Comparison of ENCODE assay signal across 17 cellular contexts in the genomic region with DNA sequence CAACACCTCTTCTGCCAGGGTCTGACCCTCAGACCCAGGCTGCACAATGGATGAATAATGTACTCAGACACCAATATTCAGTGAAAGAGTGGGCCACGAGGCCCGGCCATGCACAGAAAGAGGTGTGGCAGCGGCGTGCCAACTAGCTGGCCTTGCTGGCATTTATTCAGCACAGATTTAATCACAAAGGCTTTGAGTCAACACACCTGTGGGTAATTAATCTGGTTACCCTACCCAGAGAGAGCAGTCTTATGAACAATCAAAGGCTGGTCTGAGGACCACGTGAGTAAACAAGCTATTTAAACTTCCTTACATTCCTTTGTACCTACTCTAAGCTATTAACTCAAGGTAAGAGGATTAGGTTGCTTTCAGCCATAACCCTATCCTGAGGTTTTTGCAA.
"Had no signal": no experiment of that assay in that cellular context is flagged by ENCODE, and none has a peak within 500 bp of the region (broad histone marks: within the 10 kb centered on the region; RNA-seq: fewer than 3 reads in every experiment).

No MANE protein-coding gene starts in this region.

- H3K36me3 ChIP-seq: colonic mucosa, right atrium auricular region, thyroid gland, vagina had no signal

- H3K27ac Mint-ChIP-seq: activated CD4-positive, alpha-beta T cell treated with anti-CD3 and anti-CD28 coated beads, Interleukin-2, amount 10 ng/mL, durations not matched to agents 24 days and 14 days; activated naive CD8-positive, alpha-beta T cell; immature natural killer cell; natural killer cell treated with Interleukin-12 subunit alpha and Interleukin-12 subunit beta and Interleukin-15 and Interleukin-18, amount 100 ng/mL, for 72 hours; stimulated activated naive B cell treated with anti-CD40 and anti-IgM and Interleukin-4, amounts not matched to agents 10 μg/mL and 1 μg/mL and 100 μg/mL, for 72 hours had no signal

- H3K27me3 ChIP-seq: colonic mucosa, right atrium auricular region, thyroid gland, vagina had no signal

- H3K4me1 Mint-ChIP-seq: activated CD4-positive, alpha-beta T cell treated with anti-CD3 and anti-CD28 coated beads, Interleukin-2, amount 10 ng/mL, durations not matched to agents 24 days and 14 days; immature natural killer cell; stimulated activated naive B cell treated with anti-CD40 and anti-IgM and Interleukin-4, amounts not matched to agents 10 μg/mL and 1 μg/mL and 100 μg/mL, for 72 hours had no signal

- H3K4me3 Mint-ChIP-seq: activated CD4-positive, alpha-beta T cell treated with anti-CD3 and anti-CD28 coated beads, Interleukin-2, amount 10 ng/mL, durations not matched to agents 24 days and 14 days; activated naive CD8-positive, alpha-beta T cell; immature natural killer cell; natural killer cell treated with Interleukin-12 subunit alpha and Interleukin-12 subunit beta and Interleukin-15 and Interleukin-18, amount 100 ng/mL, for 72 hours; stimulated activated naive B cell treated with anti-CD40 and anti-IgM and Interleukin-4, amounts not matched to agents 10 μg/mL and 1 μg/mL and 100 μg/mL, for 72 hours had no signal

- H3K27ac ChIP-seq: colonic mucosa, right atrium auricular region, skin epidermis, thyroid gland, vagina had no signal

- DNase-seq: activated CD4-positive, alpha-beta T cell treated with anti-CD3 and anti-CD28 coated beads, Interleukin-2, amount 10 ng/mL, durations not matched to agents 24 days and 14 days; activated CD4-positive, CD25-positive, alpha-beta regulatory T cell; activated gamma-delta T cell treated with Interleukin-2 at 50 U/mL for 16 hours; amniotic stem cell; central memory CD4-positive, alpha-beta T cell; colonic mucosa; foreskin fibroblast; immature natural killer cell; stimulated activated CD4-positive, alpha-beta T cell treated with anti-CD3 and anti-CD28 coated beads, Interleukin-15, amount 100 ng/mL, for 24 hours; stimulated activated CD4-positive, alpha-beta T cell treated with anti-CD3 and anti-CD28 coated beads, Interleukin-4, amount 100 ng/mL, for 1 hour; stimulated activated naive B cell treated with anti-CD40 and anti-IgM and Interleukin-4, amounts not matched to agents 10 μg/mL and 1 μg/mL and 100 μg/mL, for 72 hours; thyroid gland had no signal

- H3K36me3 Mint-ChIP-seq: activated naive CD8-positive, alpha-beta T cell; stimulated activated naive B cell treated with anti-CD40 and anti-IgM and Interleukin-4, amounts not matched to agents 10 μg/mL and 1 μg/mL and 100 μg/mL, for 72 hours had no signal

- H3K9me3 ChIP-seq: colonic mucosa, right atrium auricular region, thyroid gland had no signal

- H3K4me1 ChIP-seq: colonic mucosa, right atrium auricular region, thyroid gland, vagina had no signal

- H3K4me3 ChIP-seq: colonic mucosa, right atrium auricular region, skin epidermis, thyroid gland, vagina had no signal

- ATAC-seq: natural killer cell treated with Interleukin-12 subunit alpha and Interleukin-12 subunit beta and Interleukin-15 and Interleukin-18, amount 100 ng/mL, for 72 hours; stimulated activated naive B cell treated with anti-CD40 and anti-IgM and Interleukin-4, amounts not matched to agents 10 μg/mL and 1 μg/mL and 100 μg/mL, for 72 hours had no signal

- H3K27me3 Mint-ChIP-seq: activated CD4-positive, alpha-beta T cell treated with anti-CD3 and anti-CD28 coated beads, Interleukin-2, amount 10 ng/mL, durations not matched to agents 24 days and 14 days; activated naive CD8-positive, alpha-beta T cell; natural killer cell treated with Interleukin-12 subunit alpha and Interleukin-12 subunit beta and Interleukin-15 and Interleukin-18, amount 100 ng/mL, for 72 hours; stimulated activated naive B cell treated with anti-CD40 and anti-IgM and Interleukin-4, amounts not matched to agents 10 μg/mL and 1 μg/mL and 100 μg/mL, for 72 hours had no signal
